In genomic region chr3:9079674-9080073, GRCh38 we compare ENCODE assay signal across 16 cellular contexts.
DNase-seq lines count a peak whose midpoint lies in the region; ATAC-seq, FAIRE-seq and TF ChIP-seq lines count a peak whose summit lies in the region.
"Had no signal": no experiment of that assay in that cellular context is flagged by ENCODE, and none has a peak within 500 bp of the region (broad histone marks: within the 10 kb centered on the region; RNA-seq: fewer than 3 reads in every experiment).

No MANE protein-coding gene starts in this region.

- peak overlapping the region; percentile 28 to 67 for H3K27ac Mint-ChIP-seq in stimulated activated naive CD8-positive, alpha-beta T cell treated with anti-CD3 and anti-CD28 coated beads, Interleukin-15, amount 100 ng/mL, for 72 hours

- no peak for TF ChIP-seq CTCF in epithelial cell of esophagus (IDR thresholded peaks at IDR 0.05; ENCODE audit: insufficient read depth, low read depth, low read length, missing control alignments)

- H3K27me3 Mint-ChIP-seq in stimulated activated naive CD8-positive, alpha-beta T cell treated with anti-CD3 and anti-CD28 coated beads, Interleukin-15, amount 100 ng/mL, for 72 hours = no peaks in the 10 kb centered on the region

- H3K9me3 Mint-ChIP-seq in stimulated activated naive CD8-positive, alpha-beta T cell treated with anti-CD3 and anti-CD28 coated beads, Interleukin-15, amount 100 ng/mL, for 72 hours = no peaks in the 10 kb centered on the region

- H3K4me3 ChIP-seq in epithelial cell of esophagus (ENCODE audit: low read length) = no peak overlapping the region

- H3K4me1 Mint-ChIP-seq in stimulated activated naive CD8-positive, alpha-beta T cell treated with anti-CD3 and anti-CD28 coated beads, Interleukin-15, amount 100 ng/mL, for 72 hours = peaks cover 15% of the 10 kb centered on the region

- no peak for FAIRE-seq in RCC 7860 (lab: Jason Lieb, UNC)
- FAIRE-seq: A204.1, GM18507 had no signal

- H3K4me3 Mint-ChIP-seq in stimulated activated naive CD8-positive, alpha-beta T cell treated with anti-CD3 and anti-CD28 coated beads, Interleukin-15, amount 100 ng/mL, for 72 hours = no peak overlapping the region

- no peak for ATAC-seq in stimulated activated naive CD8-positive, alpha-beta T cell treated with anti-CD3 and anti-CD28 coated beads, Interleukin-15, amount 100 ng/mL, for 72 hours
- no peak for ATAC-seq in stimulated activated naive CD8-positive, alpha-beta T cell treated with anti-CD3 and anti-CD28 coated beads, Interleukin-15, Interleukin-2, amounts not matched to agents 100 U/mL and 50 U/mL, for 24 hours
- ATAC-seq in HG02610 (IDR thresholded peaks at IDR 0.05; ENCODE audit: unreplicated experiment) = no peak
- ATAC-seq in HG03095 (IDR thresholded peaks at IDR 0.05; ENCODE audit: unreplicated experiment) = no peak
- ATAC-seq: HCT116 had no signal

- no peak for DNase-seq in stimulated activated naive CD8-positive, alpha-beta T cell treated with anti-CD3 and anti-CD28 coated beads, Interleukin-15, amount 100 ng/mL, for 72 hours
- no peak for DNase-seq in stimulated activated naive CD8-positive, alpha-beta T cell treated with anti-CD3 and anti-CD28 coated beads, Interleukin-15, Interleukin-2, amounts not matched to agents 100 U/mL and 50 U/mL, for 24 hours
- DNase-seq in RPMI7951 (ENCODE audit: low read depth) (peak; percentile 37), epithelial cell of esophagus (ENCODE audit: low read depth) (peak; percentile 85), RCC 7860 (ENCODE audit: low spot score) (no peak)
- no peak for DNase-seq in stimulated activated CD4-positive, alpha-beta T cell treated with anti-CD3 and anti-CD28 coated beads, Interleukin-2, amount 100 ng/mL, for 24 hours
- DNase-seq: C1 segment of cervical spinal cord, DMS 273 treated with DMSO at 0.1 percent for 48 hours, NCI-H187 treated with DMSO at 0.1 percent for 48 hours, NCI-H774, RPMI8226 had no signal

Comparison
In these comparisons a context has a peak if more than half of its experiments do, and no peak if none do; other contexts are left out.
1. DNase-seq: peak in RPMI7951 (single experiment) and epithelial cell of esophagus (single experiment); none in stimulated activated naive CD8-positive, alpha-beta T cell treated with anti-CD3 and anti-CD28 coated beads, Interleukin-15, amount 100 ng/mL, for 72 hours (0 of 2), stimulated activated naive CD8-positive, alpha-beta T cell treated with anti-CD3 and anti-CD28 coated beads, Interleukin-15, Interleukin-2, amounts not matched to agents 100 U/mL and 50 U/mL, for 24 hours (single experiment), stimulated activated CD4-positive, alpha-beta T cell treated with anti-CD3 and anti-CD28 coated beads, Interleukin-2, amount 100 ng/mL, for 24 hours (0 of 2) and RCC 7860 (single experiment).